ENCODE assay signal across 8 cellular contexts in the genomic region with DNA sequence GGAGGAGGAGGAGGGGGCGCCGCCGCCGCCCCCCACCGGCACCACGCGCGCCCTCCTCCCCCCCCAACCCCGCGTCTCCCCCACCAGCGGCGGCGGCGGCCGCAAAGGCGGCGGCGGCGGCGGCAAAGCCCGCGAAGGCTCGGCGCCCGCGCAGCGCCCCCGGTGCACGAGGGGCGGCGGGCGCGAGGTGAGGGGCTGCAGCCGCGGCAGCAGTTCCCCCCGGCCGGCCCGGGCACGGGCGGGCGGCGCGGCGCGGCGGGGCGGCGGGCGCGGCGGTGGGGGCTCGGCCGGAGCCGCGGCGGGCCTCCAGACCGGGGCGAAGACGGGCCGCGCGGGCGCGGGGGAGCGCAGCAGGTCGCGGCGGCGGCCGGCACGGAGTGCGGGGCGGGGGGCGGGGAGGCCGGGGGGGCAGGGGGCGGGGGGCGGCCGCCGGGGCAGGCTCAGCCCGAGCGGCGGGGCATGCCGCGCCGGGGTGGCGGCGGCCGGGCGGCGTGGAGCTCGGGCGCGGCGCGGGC. TPM values are rescaled to one million over a fixed set of nuclear protein-coding genes. Genes with fewer than 3 reads are reported as not detected.
DNase-seq lines count a peak whose midpoint lies in the region; ATAC-seq, FAIRE-seq and TF ChIP-seq lines count a peak whose summit lies in the region.

No MANE protein-coding gene starts in this region.

- peaks cover 24% of the 10 kb centered on the region for H3K36me3 Mint-ChIP-seq in mesothelial cell of epicardium

- CTCF ChIA-PET in K562 (lab: Yijun Ruan, JAX; ENCODE audit: low intra/inter-chr PET ratio): interaction anchor here (0.9 kb wide), 1 partner anchor 366 kb away, joined by 3 read pairs; no protein-coding TSS in a partner anchor

- ATAC-seq in K562: no peak
- no peak for ATAC-seq in HG02981 (IDR thresholded peaks at IDR 0.05; ENCODE audit: unreplicated experiment)
- ATAC-seq in GM21825 (IDR thresholded peaks at IDR 0.05; ENCODE audit: unreplicated experiment): no peak

- peaks cover 35% of the 10 kb centered on the region for H3K36me3 ChIP-seq in K562 (ENCODE audit: control insufficient read depth, insufficient read depth, low read length)

- H3K4me2 ChIP-seq in K562 (ENCODE audit: insufficient read depth, low read length): peak overlapping the region; percentile 94; the same call in 1 of the 2 replicates

- H4K20me1 ChIP-seq in K562 (replicated peaks; ENCODE audit: control insufficient read depth, insufficient read depth, low read length): peaks cover 28% of the 10 kb centered on the region; the same call in 1 of the 2 replicates

- TF ChIP-seq CTCF in AG10803 (conservative IDR thresholded peaks at IDR 0.05; ENCODE audit: low read length) (no peak), HFF-Myc (IDR thresholded peaks at IDR 0.05; ENCODE audit: low read depth, low read length, missing control alignments) (no peak), K562 (IDR thresholded peaks at IDR 0.05 in 2 of 3, conservative IDR thresholded peaks at IDR 0.05 in 1 of 3; ENCODE audit: insufficient read depth in 2 of 3, low read depth in 1 of 3, low read length in 3 of 3) (no peak), mesothelial cell of epicardium (IDR thresholded peaks at IDR 0.05; ENCODE audit: unreplicated experiment) (no peak)

- POLR2A ChIA-PET in K562 (lab: Yijun Ruan, JAX): interaction anchor here (0.5 to 6.1 kb wide), 16 partner anchors 9 to 481 kb away, joined by 3 to 42 read pairs (median 4); partner anchors contain the start of gene TARBP1

- no peaks in the 10 kb centered on the region for H3K27me3 ChIP-seq in K562 (ENCODE audit: control insufficient read depth in 2 of 2, insufficient read depth in 2 of 2, low read length in 2 of 2)

- TF ChIP-seq POLR2A in K562 (conservative IDR thresholded peaks at IDR 0.05): no peak

- in situ Hi-C loops in K562 (cut with MboI): loop anchor here (5.0 to 10.0 kb wide), 2 partner anchors 115 to 268 kb away; no protein-coding TSS in a partner anchor

- peaks cover 43 to 49% of the 10 kb centered on the region in 2 experiments for H3K4me1 ChIP-seq in K562 (replicated peaks in 1 of 2; ENCODE audit: control insufficient read depth in 2 of 2, insufficient read depth in 2 of 2, low read length in 2 of 2)

- DNase-seq in AG10803 (ENCODE audit: low read depth) (no peak), HFF-Myc (ENCODE audit: extremely low read depth, low read depth) (no peak), K562 (ENCODE audit: extremely low read depth in 1 of 4, low spot score in 3 of 4) (peak in 3 of 4 experiments; percentile 56 to 83 (median 79)), mesothelial cell of epicardium (ENCODE audit: low spot score in 2 of 2, unreplicated experiment in 2 of 2) (no peak), Kasumi-1 (lab: John Stamatoyannopoulos, UW) (no peak), NOMO-1 treated with DMSO at 0.1 percent for 48 hours (lab: John Stamatoyannopoulos, UW; ENCODE audit: unreplicated experiment) (no peak)

- H3K79me2 ChIP-seq in K562 (ENCODE audit: control insufficient read depth, insufficient read depth, low read length): peaks cover 48% of the 10 kb centered on the region

- H3K4me3 ChIP-seq in AG10803 (ENCODE audit: low read length): peak overlapping the region; percentile 63
- H3K4me3 ChIP-seq in HFF-Myc (replicated peaks; ENCODE audit: low read depth, low read length): peak overlapping the region; percentile 75
- peak overlapping the region; percentile 69 for H3K4me3 ChIP-seq in K562

- H3K27me3 Mint-ChIP-seq in mesothelial cell of epicardium (ENCODE audit: low read depth): no peaks in the 10 kb centered on the region

- H3K27ac Mint-ChIP-seq in mesothelial cell of epicardium: no peak overlapping the region

- TF ChIP-seq EP300 in K562 (IDR thresholded peaks at IDR 0.05; ENCODE audit: low read length): no peak

- no TSS peak for BruUV-seq in K562 (replicated peaks; lab: Mats Ljungman, UMichigan)

- H3K9me3 Mint-ChIP-seq in mesothelial cell of epicardium: no peaks in the 10 kb centered on the region

- peaks cover 69% of the 10 kb centered on the region for H3K4me1 Mint-ChIP-seq in mesothelial cell of epicardium

- H3K9me1 ChIP-seq in K562 (ENCODE audit: control insufficient read depth, insufficient read depth, low read length): no peaks in the 10 kb centered on the region

- peak overlapping the region; percentile 90 for H3K27ac ChIP-seq in K562 (ENCODE audit: extremely low read depth, low read depth, low read length)

- no peak for TF ChIP-seq RAD21 in K562 (CRISPR knock-in tag; conservative IDR thresholded peaks at IDR 0.05 in 1 of 2, IDR thresholded peaks at IDR 0.05 in 1 of 2)

- no peak overlapping the region for H2AFZ ChIP-seq in K562 (ENCODE audit: low read depth, low read length)

- no peak for FAIRE-seq in K562 (lab: Jason Lieb, UNC)

- H3K9me3 ChIP-seq in K562 (replicated peaks; ENCODE audit: control insufficient read depth, insufficient read depth, low read depth, low read length): no peaks in the 10 kb centered on the region

- peak overlapping the region; percentile 67 for H3K4me3 Mint-ChIP-seq in mesothelial cell of epicardium

- H3K9ac ChIP-seq in K562 (ENCODE audit: insufficient read depth in 1 of 2, low read depth in 2 of 2, low read length in 2 of 2): peak overlapping the region; percentile 93 to 99; a peak in 3 of 4 replicates

- WGBS in K562 (ENCODE audit: insufficient coverage, low coverage, missing lambda C conversion rate): no CpG with 5 or more reads among the region's 95 CpGs

- intact Hi-C loops in K562 (cut with micrococcal nuclease): loop anchor here (5.0 to 10.0 kb wide), 4 partner anchors 68 to 895 kb away; partner anchors contain the start of gene B3GALNT2

TF ChIP-seq in K562, 482 proteins besides CTCF, POLR2A, EP300 and RAD21 (continues in another document):
- no peak for TF ChIP-seq POLR2AphosphoS2 (IDR thresholded peaks at IDR 0.05; ENCODE audit: low read length)
- TF ChIP-seq ZNF740 (CRISPR knock-in tag; IDR thresholded peaks at IDR 0.05): no peak
- TF ChIP-seq ZNF740 (tag; IDR thresholded peaks at IDR 0.05): peak in 1 of 2 experiments; percentile 77; a peak in 2 of 4 replicates
- TF ChIP-seq ZNF263 (CRISPR knock-in tag; IDR thresholded peaks at IDR 0.05; ENCODE audit: borderline replicate concordance): no peak
- TF ChIP-seq E2F6 (IDR thresholded peaks at IDR 0.05; ENCODE audit: borderline replicate concordance in 1 of 2, extremely low read depth in 1 of 2, insufficient read depth in 1 of 2, insufficient read length in 1 of 2, low read depth in 1 of 2, low read length in 1 of 2, poor library complexity in 1 of 2, severe bottlenecking in 1 of 2): peak in 1 of 2 experiments; percentile 87
- TF ChIP-seq, protein P1, sequence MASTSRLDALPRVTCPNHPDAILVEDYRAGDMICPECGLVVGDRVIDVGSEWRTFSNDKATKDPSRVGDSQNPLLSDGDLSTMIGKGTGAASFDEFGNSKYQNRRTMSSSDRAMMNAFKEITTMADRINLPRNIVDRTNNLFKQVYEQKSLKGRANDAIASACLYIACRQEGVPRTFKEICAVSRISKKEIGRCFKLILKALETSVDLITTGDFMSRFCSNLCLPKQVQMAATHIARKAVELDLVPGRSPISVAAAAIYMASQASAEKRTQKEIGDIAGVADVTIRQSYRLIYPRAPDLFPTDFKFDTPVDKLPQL (IDR thresholded peaks at IDR 0.05; ENCODE audit: extremely low read depth, insufficient read length): no peak
- TF ChIP-seq ZZZ3 (IDR thresholded peaks at IDR 0.05): no peak
- no peak for TF ChIP-seq HNRNPUL1 (IDR thresholded peaks at IDR 0.05; ENCODE audit: low read length)
- peak; percentile 63; the same call in 1 of the 2 replicates for TF ChIP-seq ZBTB7A (IDR thresholded peaks at IDR 0.05; ENCODE audit: borderline replicate concordance, control insufficient read depth, low read depth, low read length)
- no peak for TF ChIP-seq MEF2A (IDR thresholded peaks at IDR 0.05; ENCODE audit: control insufficient read depth, low read depth, low read length)
- TF ChIP-seq PTBP1 (IDR thresholded peaks at IDR 0.05; ENCODE audit: low read depth, low read length): no peak

RNA-seq across cellular contexts. Expression of gene IRF2BP2, which starts 0.4 kb away (rescaled TPM):
- total RNA-seq in K562 (2011; cell fraction: chromatin; rRNA removed; ENCODE audit: low replicate concordance): 23.6 and 29.2 TPM in 2 replicates
- total RNA-seq in K562 (2011; cell fraction: nucleolus; rRNA removed): 17.0 and 26.0 TPM in 2 replicates
- 17.2 and 26.8 TPM in 2 replicates for total RNA-seq in K562 (2011; cell fraction: nucleoplasm; rRNA removed)
- 24.4 and 38.8 TPM in 2 replicates for total RNA-seq in K562 (2014; rRNA removed)
- total RNA-seq in K562 (2014; rRNA removed; fragmentation: Illumina TruSeq; extraction: Trizol): 18.4 and 22.1 TPM in 2 replicates
- total RNA-seq in K562 (2015; rRNA removed; fragmentation: Illumina TruSeq; extraction: Trizol): 35.3 and 39.1 TPM in 2 replicates
- 68.4 and 68.6 TPM in 2 replicates for total RNA-seq in K562 (2021)
- 7.7 and 18.0 TPM in 2 replicates for polyA plus RNA-seq in K562 (2011; rRNA removed)
- 12.4 and 22.0 TPM in 2 replicates for polyA plus RNA-seq in K562 (2011; cell fraction: cytosol; rRNA removed)
- 73.6 and 97.0 TPM in 2 replicates for polyA plus RNA-seq in K562 (2011; cell fraction: nucleus; rRNA removed)
- polyA plus RNA-seq in K562 (2012): 38.3 and 116 TPM in 2 replicates
- polyA plus RNA-seq in K562 (2014; fragmentation: Illumina TruSeq; extraction: Trizol): 47.0 and 60.0 TPM in 2 replicates
- 10 to 100 TPM; 11.4 to 18.2 TPM for polyA plus RNA-seq in K562 (2014; fragmentation: Nextera tagmentation; extraction: Ambion mirVana)
- 19.0 and 30.4 TPM in 2 replicates for polyA plus RNA-seq in K562 (2014; rRNA removed)
- 10.8 and 16.9 TPM in 2 replicates for polyA minus RNA-seq in K562 (2011; rRNA and poly(A)+ RNA removed)
- 43.5 and 61.6 TPM in 2 replicates for polyA minus RNA-seq in K562 (2011; cell fraction: cytosol; rRNA and poly(A)+ RNA removed)
- polyA minus RNA-seq in K562 (2011; cell fraction: nucleus; rRNA and poly(A)+ RNA removed): 22.5 and 41.3 TPM in 2 replicates
- 130 to 134 TPM (median 130 TPM) in 3 replicates for total RNA-seq in mesothelial cell of epicardium

Comparison
In these comparisons a context has a peak if more than half of its experiments do, and no peak if none do; other contexts are left out.
1. DNase-seq: peak in K562 (3 of 4); none in AG10803 (single experiment), HFF-Myc (single experiment), mesothelial cell of epicardium (0 of 2), Kasumi-1 (0 of 2) and NOMO-1 treated with DMSO at 0.1 percent for 48 hours (single experiment).
2. Peak in every context shown above with its lines, with median percentiles within 50 percentile points of each other: H3K4me3 ChIP-seq.